1 cellular context compared by ENCODE assay signal in the genomic region with DNA sequence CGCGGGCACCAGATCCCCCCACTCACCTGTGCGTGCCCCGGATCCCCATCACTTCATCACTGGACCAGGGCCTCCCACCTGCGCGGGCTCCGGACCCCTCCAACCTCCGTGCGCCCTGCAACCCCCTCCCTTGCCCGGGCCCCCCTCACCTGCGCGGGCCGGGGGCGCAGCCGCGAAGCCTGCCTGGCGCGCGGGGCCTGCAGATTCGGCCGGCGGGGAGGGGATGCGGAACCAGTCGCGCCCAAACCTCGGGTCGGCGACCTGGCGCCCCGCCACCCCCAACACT.
TF ChIP-seq lines count a peak whose summit lies in the region.

No MANE protein-coding gene starts in this region.

TF ChIP-seq in HepG2, 621 proteins besides CTCF, POLR2A, EP300 and RAD21 (continued from another document and continues in another):
- TF ChIP-seq, protein P1, sequence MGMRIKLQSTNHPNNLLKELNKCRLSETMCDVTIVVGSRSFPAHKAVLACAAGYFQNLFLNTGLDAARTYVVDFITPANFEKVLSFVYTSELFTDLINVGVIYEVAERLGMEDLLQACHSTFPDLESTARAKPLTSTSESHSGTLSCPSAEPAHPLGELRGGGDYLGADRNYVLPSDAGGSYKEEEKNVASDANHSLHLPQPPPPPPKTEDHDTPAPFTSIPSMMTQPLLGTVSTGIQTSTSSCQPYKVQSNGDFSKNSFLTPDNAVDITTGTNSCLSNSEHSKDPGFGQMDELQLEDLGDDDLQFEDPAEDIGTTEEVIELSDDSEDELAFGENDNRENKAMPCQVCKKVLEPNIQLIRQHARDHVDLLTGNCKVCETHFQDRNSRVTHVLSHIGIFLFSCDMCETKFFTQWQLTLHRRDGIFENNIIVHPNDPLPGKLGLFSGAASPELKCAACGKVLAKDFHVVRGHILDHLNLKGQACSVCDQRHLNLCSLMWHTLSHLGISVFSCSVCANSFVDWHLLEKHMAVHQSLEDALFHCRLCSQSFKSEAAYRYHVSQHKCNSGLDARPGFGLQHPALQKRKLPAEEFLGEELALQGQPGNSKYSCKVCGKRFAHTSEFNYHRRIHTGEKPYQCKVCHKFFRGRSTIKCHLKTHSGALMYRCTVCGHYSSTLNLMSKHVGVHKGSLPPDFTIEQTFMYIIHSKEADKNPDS (CRISPR knock-in tag; IDR thresholded peaks at IDR 0.05), result no peak; the same call in 1 of the 2 replicates
- no peak for TF ChIP-seq CC2D1A (CRISPR knock-in tag; IDR thresholded peaks at IDR 0.05)
- no peak for TF ChIP-seq MATR3 (CRISPR knock-in tag; IDR thresholded peaks at IDR 0.05)
- no peak for TF ChIP-seq THAP8 (CRISPR knock-in tag; IDR thresholded peaks at IDR 0.05; ENCODE audit: borderline replicate concordance)
- TF ChIP-seq ZNF333 (CRISPR knock-in tag; IDR thresholded peaks at IDR 0.05; ENCODE audit: borderline replicate concordance), result no peak
- TF ChIP-seq ZNF431 (CRISPR knock-in tag; IDR thresholded peaks at IDR 0.05; ENCODE audit: borderline replicate concordance, low read depth), result no peak; the same call in 1 of the 2 replicates
- TF ChIP-seq, protein P2, sequence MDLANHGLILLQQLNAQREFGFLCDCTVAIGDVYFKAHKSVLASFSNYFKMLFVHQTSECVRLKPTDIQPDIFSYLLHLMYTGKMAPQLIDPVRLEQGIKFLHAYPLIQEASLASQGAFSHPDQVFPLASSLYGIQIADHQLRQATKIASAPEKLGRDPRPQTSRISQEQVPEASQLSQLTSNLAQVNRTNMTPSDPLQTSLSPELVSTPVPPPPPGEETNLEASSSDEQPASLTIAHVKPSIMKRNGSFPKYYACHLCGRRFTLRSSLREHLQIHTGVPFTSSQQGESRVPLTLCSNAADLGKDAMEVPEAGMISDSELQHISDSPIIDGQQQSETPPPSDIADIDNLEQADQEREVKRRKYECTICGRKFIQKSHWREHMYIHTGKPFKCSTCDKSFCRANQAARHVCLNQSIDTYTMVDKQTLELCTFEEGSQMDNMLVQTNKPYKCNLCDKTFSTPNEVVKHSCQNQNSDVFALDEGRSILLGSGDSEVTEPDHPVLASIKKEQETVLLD (CRISPR knock-in tag; IDR thresholded peaks at IDR 0.05; ENCODE audit: low read depth), result 0 out of 2 replicates have a peak, but pooled peaks have one; percentile 2
- no peak for TF ChIP-seq TBP (CRISPR knock-in tag; IDR thresholded peaks at IDR 0.05)
- no peak for TF ChIP-seq ZEB1 (IDR thresholded peaks at IDR 0.05; ENCODE audit: insufficient replicate concordance, low read depth)
- no peak for TF ChIP-seq CBX5 (CRISPR knock-in tag; IDR thresholded peaks at IDR 0.05; ENCODE audit: borderline replicate concordance)
- 0 out of 2 replicates have a peak, but pooled peaks have one; percentile 47 for TF ChIP-seq KDM5A (IDR thresholded peaks at IDR 0.05; ENCODE audit: borderline replicate concordance, low read length)
- no peak for TF ChIP-seq PITX1 (CRISPR knock-in tag; IDR thresholded peaks at IDR 0.05)
- no peak for TF ChIP-seq HOXA7 (CRISPR knock-in tag; IDR thresholded peaks at IDR 0.05)
- no peak for TF ChIP-seq ZNF770 (CRISPR knock-in tag; IDR thresholded peaks at IDR 0.05)
- TF ChIP-seq CHCHD3 (CRISPR knock-in tag; IDR thresholded peaks at IDR 0.05), result no peak
- no peak for TF ChIP-seq HMGXB3 (CRISPR knock-in tag; IDR thresholded peaks at IDR 0.05; ENCODE audit: borderline replicate concordance)
- TF ChIP-seq ZNF512 (CRISPR knock-in tag; IDR thresholded peaks at IDR 0.05), result no peak
- no peak for TF ChIP-seq PHF21A (CRISPR knock-in tag; IDR thresholded peaks at IDR 0.05)
- TF ChIP-seq ZNF235 (CRISPR knock-in tag; IDR thresholded peaks at IDR 0.05; ENCODE audit: borderline replicate concordance), result 0 out of 2 replicates have a peak, but pooled peaks have one; percentile 26
- no peak for TF ChIP-seq ZHX2 (IDR thresholded peaks at IDR 0.05; ENCODE audit: low read depth)
- no peak for TF ChIP-seq ZHX2 (CRISPR knock-in tag; IDR thresholded peaks at IDR 0.05; ENCODE audit: borderline replicate concordance)
- TF ChIP-seq ZNF253 (CRISPR knock-in tag; IDR thresholded peaks at IDR 0.05; ENCODE audit: borderline replicate concordance), result peak; percentile 81; the same call in 1 of the 2 replicates
- no peak for TF ChIP-seq ZNF432 (CRISPR knock-in tag; IDR thresholded peaks at IDR 0.05; ENCODE audit: borderline replicate concordance)
- TF ChIP-seq, protein P3, sequence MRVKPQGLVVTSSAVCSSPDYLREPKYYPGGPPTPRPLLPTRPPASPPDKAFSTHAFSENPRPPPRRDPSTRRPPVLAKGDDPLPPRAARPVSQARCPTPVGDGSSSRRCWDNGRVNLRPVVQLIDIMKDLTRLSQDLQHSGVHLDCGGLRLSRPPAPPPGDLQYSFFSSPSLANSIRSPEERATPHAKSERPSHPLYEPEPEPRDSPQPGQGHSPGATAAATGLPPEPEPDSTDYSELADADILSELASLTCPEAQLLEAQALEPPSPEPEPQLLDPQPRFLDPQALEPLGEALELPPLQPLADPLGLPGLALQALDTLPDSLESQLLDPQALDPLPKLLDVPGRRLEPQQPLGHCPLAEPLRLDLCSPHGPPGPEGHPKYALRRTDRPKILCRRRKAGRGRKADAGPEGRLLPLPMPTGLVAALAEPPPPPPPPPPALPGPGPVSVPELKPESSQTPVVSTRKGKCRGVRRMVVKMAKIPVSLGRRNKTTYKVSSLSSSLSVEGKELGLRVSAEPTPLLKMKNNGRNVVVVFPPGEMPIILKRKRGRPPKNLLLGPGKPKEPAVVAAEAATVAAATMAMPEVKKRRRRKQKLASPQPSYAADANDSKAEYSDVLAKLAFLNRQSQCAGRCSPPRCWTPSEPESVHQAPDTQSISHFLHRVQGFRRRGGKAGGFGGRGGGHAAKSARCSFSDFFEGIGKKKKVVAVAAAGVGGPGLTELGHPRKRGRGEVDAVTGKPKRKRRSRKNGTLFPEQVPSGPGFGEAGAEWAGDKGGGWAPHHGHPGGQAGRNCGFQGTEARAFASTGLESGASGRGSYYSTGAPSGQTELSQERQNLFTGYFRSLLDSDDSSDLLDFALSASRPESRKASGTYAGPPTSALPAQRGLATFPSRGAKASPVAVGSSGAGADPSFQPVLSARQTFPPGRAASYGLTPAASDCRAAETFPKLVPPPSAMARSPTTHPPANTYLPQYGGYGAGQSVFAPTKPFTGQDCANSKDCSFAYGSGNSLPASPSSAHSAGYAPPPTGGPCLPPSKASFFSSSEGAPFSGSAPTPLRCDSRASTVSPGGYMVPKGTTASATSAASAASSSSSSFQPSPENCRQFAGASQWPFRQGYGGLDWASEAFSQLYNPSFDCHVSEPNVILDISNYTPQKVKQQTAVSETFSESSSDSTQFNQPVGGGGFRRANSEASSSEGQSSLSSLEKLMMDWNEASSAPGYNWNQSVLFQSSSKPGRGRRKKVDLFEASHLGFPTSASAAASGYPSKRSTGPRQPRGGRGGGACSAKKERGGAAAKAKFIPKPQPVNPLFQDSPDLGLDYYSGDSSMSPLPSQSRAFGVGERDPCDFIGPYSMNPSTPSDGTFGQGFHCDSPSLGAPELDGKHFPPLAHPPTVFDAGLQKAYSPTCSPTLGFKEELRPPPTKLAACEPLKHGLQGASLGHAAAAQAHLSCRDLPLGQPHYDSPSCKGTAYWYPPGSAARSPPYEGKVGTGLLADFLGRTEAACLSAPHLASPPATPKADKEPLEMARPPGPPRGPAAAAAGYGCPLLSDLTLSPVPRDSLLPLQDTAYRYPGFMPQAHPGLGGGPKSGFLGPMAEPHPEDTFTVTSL (CRISPR knock-in tag; IDR thresholded peaks at IDR 0.05; ENCODE audit: borderline replicate concordance), result no peak
- no peak for TF ChIP-seq ZNF589 (CRISPR knock-in tag; conservative IDR thresholded peaks at IDR 0.05)
- TF ChIP-seq ZBTB38 (CRISPR knock-in tag; IDR thresholded peaks at IDR 0.05), result no peak
- TF ChIP-seq ZNF292 (CRISPR knock-in tag; IDR thresholded peaks at IDR 0.05; ENCODE audit: borderline replicate concordance, low read depth), result no peak
